8 cellular contexts compared by ENCODE assay signal in genomic region chr9:36102742-36103495, GRCh38. TPM values are rescaled to one million over a fixed set of nuclear protein-coding genes. Genes with fewer than 3 reads are reported as not detected.
DNase-seq lines count a peak whose midpoint lies in the region; ATAC-seq and TF ChIP-seq lines count a peak whose summit lies in the region.

No MANE protein-coding gene starts in this region.

- ATAC-seq in GM18858 (IDR thresholded peaks at IDR 0.05; ENCODE audit: unreplicated experiment): peak; percentile 78
- ATAC-seq in activated T-cell treated with anti-CD3 and anti-CD28 coated beads, Interleukin-2, amount 50 U/mL, for 72 hours (replicated peaks in 1 of 2): peak; percentile 100

- H3K27ac Mint-ChIP-seq in activated T-cell treated with anti-CD3 and anti-CD28 coated beads, Interleukin-2, amount 50 U/mL, for 72 hours: no peak overlapping the region
- no peak overlapping the region for H3K27ac Mint-ChIP-seq in neural progenitor cell

- TF ChIP-seq POLR2A in Peyer's patch (IDR thresholded peaks at IDR 0.05) (no peak), suprapubic skin (IDR thresholded peaks at IDR 0.05) (no peak)

- no peaks in the 10 kb centered on the region for H3K36me3 ChIP-seq in Peyer's patch
- H3K36me3 ChIP-seq in neural progenitor cell: no peaks in the 10 kb centered on the region
- H3K36me3 ChIP-seq in suprapubic skin: no peaks in the 10 kb centered on the region

- no peak for TF ChIP-seq EP300 in suprapubic skin (IDR thresholded peaks at IDR 0.05)

- H3F3A ChIP-seq in neural progenitor cell (ENCODE audit: low read depth): peaks cover 9% of the 10 kb centered on the region

- no peaks in the 10 kb centered on the region for H3K27me3 Mint-ChIP-seq in activated T-cell treated with anti-CD3 and anti-CD28 coated beads, Interleukin-2, amount 50 U/mL, for 72 hours (ENCODE audit: low read depth)
- H3K27me3 Mint-ChIP-seq in neural progenitor cell (ENCODE audit: insufficient read depth, low read depth): no peaks in the 10 kb centered on the region

- H3K79me2 ChIP-seq in neural progenitor cell (ENCODE audit: low read depth): no peaks in the 10 kb centered on the region

- H3K27ac ChIP-seq in AG04450 (ENCODE audit: low read depth, low read length): peak overlapping the region; percentile 86
- H3K27ac ChIP-seq in Peyer's patch: no peak overlapping the region
- H3K27ac ChIP-seq in neural progenitor cell: no peak overlapping the region
- H3K27ac ChIP-seq in suprapubic skin: no peak overlapping the region

- CTCF ChIA-PET in AG04450 (lab: Charles Lee): interaction anchor here (0.7 to 2.0 kb wide), 21 partner anchors 11 to 312 kb away, joined by 3 to 11 read pairs (median 4); partner anchors contain the start of genes CLTA and GLIPR2

- peak overlapping the region; percentile 86 for H2AFZ ChIP-seq in neural progenitor cell (replicated peaks)

- TF ChIP-seq CTCF in AG04450 (IDR thresholded peaks at IDR 0.05; ENCODE audit: low read depth, low read length) (peak; percentile 65), Peyer's patch (IDR thresholded peaks at IDR 0.05) (peak; percentile 61 to 90 (median 82)), fibroblast of the aortic adventitia (IDR thresholded peaks at IDR 0.05; ENCODE audit: insufficient read depth, low read length) (peak; percentile 74), neural progenitor cell (IDR thresholded peaks at IDR 0.05) (peak; percentile 84), suprapubic skin (IDR thresholded peaks at IDR 0.05) (peak; percentile 68 to 77)

- DNase-seq in AG04450 (ENCODE audit: low read depth, low spot score) (no peak), Peyer's patch (peak; percentile 83 to 95 (median 86)), fibroblast of the aortic adventitia (ENCODE audit: low read depth) (peak; percentile 94), neural progenitor cell (ENCODE audit: low spot score) (peak; percentile 89), suprapubic skin (ENCODE audit: low spot score in 2 of 2) (peak; percentile 85 to 86)
- peak; percentile 84 for DNase-seq in Jurkat, Clone E6-1 (ENCODE audit: low read depth, low spot score)
- peak; percentile 87 to 89 for DNase-seq in activated T-cell treated with anti-CD3 and anti-CD28 coated beads, Interleukin-2, amount 50 U/mL, for 72 hours

- POLR2A ChIA-PET in AG04450 (lab: Yijun Ruan, JAX): interaction anchor here (1.2 to 2.8 kb wide), 11 partner anchors 11 to 197 kb away, joined by 3 to 18 read pairs (median 6); partner anchors contain the start of genes CLTA, GLIPR2, HRCT1 and RECK

- no peak overlapping the region for H3K4me3 Mint-ChIP-seq in activated T-cell treated with anti-CD3 and anti-CD28 coated beads, Interleukin-2, amount 50 U/mL, for 72 hours
- H3K4me3 Mint-ChIP-seq in neural progenitor cell: no peak overlapping the region

- no peaks in the 10 kb centered on the region for H3K36me3 Mint-ChIP-seq in activated T-cell treated with anti-CD3 and anti-CD28 coated beads, Interleukin-2, amount 50 U/mL, for 72 hours (ENCODE audit: insufficient read depth in 2 of 2)
- H3K36me3 Mint-ChIP-seq in neural progenitor cell: peaks cover 2% of the 10 kb centered on the region

- no peak overlapping the region for H3K4me2 ChIP-seq in neural progenitor cell

- H3K9me3 ChIP-seq in AG04450 (ENCODE audit: control insufficient read depth, insufficient read depth, low read length): no peaks in the 10 kb centered on the region
- H3K9me3 ChIP-seq in Peyer's patch: no peaks in the 10 kb centered on the region
- no peaks in the 10 kb centered on the region for H3K9me3 ChIP-seq in neural progenitor cell (ENCODE audit: low read depth)
- H3K9me3 ChIP-seq in suprapubic skin: no peaks in the 10 kb centered on the region

- WGBS in suprapubic skin: 75% methylated on average over 9 of the region's 10 CpGs

- no peak overlapping the region for H3K4me3 ChIP-seq in AG04450 (ENCODE audit: low read depth, low read length)
- no peak overlapping the region for H3K4me3 ChIP-seq in Jurkat, Clone E6-1 (ENCODE audit: low read length)
- H3K4me3 ChIP-seq in Peyer's patch: no peak overlapping the region
- no peak overlapping the region for H3K4me3 ChIP-seq in fibroblast of the aortic adventitia (ENCODE audit: low read depth, low read length)
- no peak overlapping the region for H3K4me3 ChIP-seq in neural progenitor cell
- no peak overlapping the region for H3K4me3 ChIP-seq in suprapubic skin

- peaks cover 8% of the 10 kb centered on the region for H3K4me1 Mint-ChIP-seq in activated T-cell treated with anti-CD3 and anti-CD28 coated beads, Interleukin-2, amount 50 U/mL, for 72 hours (ENCODE audit: low read depth)
- H3K4me1 Mint-ChIP-seq in neural progenitor cell: peaks cover 4% of the 10 kb centered on the region

- H3K27me3 ChIP-seq in AG04450 (ENCODE audit: control insufficient read depth, insufficient read depth, low read length): no peaks in the 10 kb centered on the region
- H3K27me3 ChIP-seq in Peyer's patch: no peaks in the 10 kb centered on the region
- no peaks in the 10 kb centered on the region for H3K27me3 ChIP-seq in neural progenitor cell
- H3K27me3 ChIP-seq in suprapubic skin: no peaks in the 10 kb centered on the region

- no peaks in the 10 kb centered on the region for H3K9me3 Mint-ChIP-seq in activated T-cell treated with anti-CD3 and anti-CD28 coated beads, Interleukin-2, amount 50 U/mL, for 72 hours
- no peaks in the 10 kb centered on the region for H3K9me3 Mint-ChIP-seq in neural progenitor cell

- no peaks in the 10 kb centered on the region for H4K20me1 ChIP-seq in neural progenitor cell (ENCODE audit: low read depth)

- no peak overlapping the region for H3K9ac ChIP-seq in neural progenitor cell

- H3K4me1 ChIP-seq in Peyer's patch: no peaks in the 10 kb centered on the region
- peaks cover 21% of the 10 kb centered on the region for H3K4me1 ChIP-seq in neural progenitor cell
- peaks cover 3% of the 10 kb centered on the region for H3K4me1 ChIP-seq in suprapubic skin

RNA-seq across cellular contexts. Expression of gene GLIPR2, which starts 33.6 kb away (rescaled TPM):
- polyA plus RNA-seq in AG04450 (2011; rRNA removed): 108 and 115 TPM in 2 replicates
- 66.4 and 70.8 TPM in 2 replicates for polyA minus RNA-seq in AG04450 (2011; rRNA and poly(A)+ RNA removed)
- polyA plus RNA-seq in Jurkat, Clone E6-1 (2012; ENCODE audit: insufficient read depth, insufficient read length): 61.0 TPM
- 10 to 100 TPM in 2 of 4 donors, 1 to 10 TPM in 2; 8.6 to 31.4 (median 11.6) TPM for total RNA-seq in Peyer's patch
- total RNA-seq in activated T-cell treated with anti-CD3 and anti-CD28 coated beads, Interleukin-2, amount 50 U/mL, for 72 hours: 10 to 100 TPM; 17.7 to 22.7 TPM
- total RNA-seq in fibroblast of the aortic adventitia (ENCODE audit: low replicate concordance): 24.3 and 36.6 TPM in 2 replicates
- 12.4 and 17.4 TPM in 2 replicates for total RNA-seq in neural progenitor cell (ENCODE audit: low replicate concordance)
- 1 to 10 TPM; 3.2 to 8.8 (median 5.6) TPM for total RNA-seq in suprapubic skin
